In the genomic region with DNA sequence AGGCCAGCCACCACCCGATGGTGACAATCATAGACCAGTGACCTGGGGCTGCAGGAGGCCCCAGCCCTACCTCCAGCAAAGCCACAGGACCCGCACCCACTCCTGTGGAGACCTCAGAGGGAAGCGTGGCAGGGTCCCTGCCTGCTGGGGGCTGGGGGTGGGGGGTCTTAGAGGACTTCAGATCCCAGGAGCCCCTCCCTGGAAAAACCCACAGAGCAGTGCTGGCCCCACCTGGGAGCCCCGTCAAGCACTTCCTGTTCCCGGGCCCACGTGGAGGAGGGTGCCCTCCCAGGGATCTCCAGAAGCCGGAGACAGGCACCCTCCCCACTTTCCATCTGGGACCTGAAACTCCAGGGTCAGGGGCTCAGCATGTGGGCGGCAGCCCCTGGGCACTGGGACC, we compare ENCODE assay signal across 25 cellular contexts. TPM values are rescaled to one million over a fixed set of nuclear protein-coding genes. Genes with fewer than 3 reads are reported as not detected.
DNase-seq lines count a peak whose midpoint lies in the region; ATAC-seq, FAIRE-seq and TF ChIP-seq lines count a peak whose summit lies in the region.
"Had no signal": no experiment of that assay in that cellular context is flagged by ENCODE, and none has a peak within 500 bp of the region (broad histone marks: within the 10 kb centered on the region; RNA-seq: fewer than 3 reads in every experiment).

No MANE protein-coding gene starts in this region.

- H3K36me3 ChIP-seq in BLaER1 treated with 17β-estradiol and CSF1 and Interleukin-3, amounts not matched to agents 10 nM and 100 nM, result no peaks in the 10 kb centered on the region
- H3K36me3 ChIP-seq in KOPT-K1 (ENCODE audit: insufficient read depth, low read length), result no peaks in the 10 kb centered on the region
- H3K36me3 ChIP-seq in K562 (ENCODE audit: control insufficient read depth, insufficient read depth, low read length), result no peaks in the 10 kb centered on the region

- DNase-seq in K562 (ENCODE audit: extremely low read depth in 1 of 4, low spot score in 3 of 4) (no peak), activated T-cell treated with anti-CD3 and anti-CD28 coated beads for 4 hours (no peak), islet precursor cell (no peak), T-helper 17 cell (no peak)
- no peak for DNase-seq in activated T-cell treated with anti-CD3 and anti-CD28 coated beads, Interleukin-2, amount 50 U/mL, for 24 hours
- DNase-seq: C1 segment of cervical spinal cord, Caco-2, foreskin fibroblast, head of caudate nucleus, kidney, left ventricle myocardium superior, midbrain, NCI-H1436, NCI-H2107, NCI-H446, NCI-H748 treated with DMSO at 0.1 percent for 48 hours, SW 1271, trophoblast cell had no signal

- intact Hi-C loops in K562 (cut with micrococcal nuclease), result no loop called here

- H3K27ac Mint-ChIP-seq in T-helper 17 cell, result no peak overlapping the region
- H3K27ac Mint-ChIP-seq in activated T-cell treated with anti-CD3 and anti-CD28 coated beads, Interleukin-2, amount 50 U/mL, for 24 hours, result no peak overlapping the region
- H3K27ac Mint-ChIP-seq: activated CD4-positive, alpha-beta memory T cell treated with anti-CD3 and anti-CD28 coated beads, Interleukin-2, amount 10 ng/mL, durations not matched to agents 7 days and 5 days; progenitor cell of endocrine pancreas had no signal

- 67% methylated on average over 6 of the region's 8 CpGs for WGBS in K562 (ENCODE audit: insufficient coverage, low coverage, missing lambda C conversion rate)

- no peak for TF ChIP-seq CTCF in K562 (IDR thresholded peaks at IDR 0.05 in 2 of 3, conservative IDR thresholded peaks at IDR 0.05 in 1 of 3; ENCODE audit: insufficient read depth in 2 of 3, low read depth in 1 of 3, low read length in 3 of 3)

- in situ Hi-C loops in K562 (cut with MboI), result no loop called here

- no peaks in the 10 kb centered on the region for H3K36me3 Mint-ChIP-seq in T-helper 17 cell (ENCODE audit: low read depth)
- H3K36me3 Mint-ChIP-seq in activated T-cell treated with anti-CD3 and anti-CD28 coated beads, Interleukin-2, amount 50 U/mL, for 24 hours (ENCODE audit: low read depth), result no peaks in the 10 kb centered on the region
- H3K36me3 Mint-ChIP-seq: naive thymus-derived CD4-positive, alpha-beta T cell had no signal

- peak overlapping the region; percentile 74 to 91 (median 86) for H3K27ac ChIP-seq in BLaER1 treated with 17β-estradiol and CSF1 and Interleukin-3, amounts not matched to agents 10 nM and 100 nM
- H3K27ac ChIP-seq in KOPT-K1 (ENCODE audit: low read depth, low read length, poor library complexity, severe bottlenecking) (peak overlapping the region; percentile 54), K562 (ENCODE audit: extremely low read depth, low read depth, low read length) (peak overlapping the region; percentile 52; the same call in 1 of the 3 replicates), skin epidermis (peak overlapping the region in 19 of 21 experiments; percentile 24 to 89 (median 67))

- H3K4me1 Mint-ChIP-seq in T-helper 17 cell, result no peaks in the 10 kb centered on the region
- no peaks in the 10 kb centered on the region for H3K4me1 Mint-ChIP-seq in activated T-cell treated with anti-CD3 and anti-CD28 coated beads, Interleukin-2, amount 50 U/mL, for 24 hours (ENCODE audit: low read depth)

- H3K9ac ChIP-seq in BLaER1 treated with 17β-estradiol and CSF1 and Interleukin-3, amounts not matched to agents 10 nM and 100 nM, result peak overlapping the region; percentile 76 to 83 (median 79); a peak in 21 of 22 replicates
- peak overlapping the region; percentile 14 to 82; a peak in 3 of 4 replicates for H3K9ac ChIP-seq in K562 (ENCODE audit: insufficient read depth in 1 of 2, low read depth in 2 of 2, low read length in 2 of 2)

- ATAC-seq in K562 (no peak), T-helper 17 cell (no peak)
- ATAC-seq: naive thymus-derived CD4-positive, alpha-beta T cell had no signal

- H3K4me2 ChIP-seq in BLaER1 treated with 17β-estradiol and CSF1 and Interleukin-3, amounts not matched to agents 10 nM and 100 nM, result peak overlapping the region; percentile 80 to 96 (median 94)
- H3K4me2 ChIP-seq in K562 (ENCODE audit: insufficient read depth, low read length), result no peak overlapping the region

- peaks cover 5% of the 10 kb centered on the region for H3K9me1 ChIP-seq in K562 (ENCODE audit: control insufficient read depth, insufficient read depth, low read length)

- H2AFZ ChIP-seq in K562 (ENCODE audit: low read depth, low read length), result peak overlapping the region; percentile 64

- no peak for TF ChIP-seq POLR2A in K562 (conservative IDR thresholded peaks at IDR 0.05)

- H3K9me3 ChIP-seq in BLaER1 treated with 17β-estradiol and CSF1 and Interleukin-3, amounts not matched to agents 10 nM and 100 nM (replicated peaks in 1 of 11), result no peaks in the 10 kb centered on the region
- no peaks in the 10 kb centered on the region for H3K9me3 ChIP-seq in KOPT-K1 (ENCODE audit: insufficient read depth, low read length, poor library complexity, severe bottlenecking)
- H3K9me3 ChIP-seq in K562 (replicated peaks; ENCODE audit: control insufficient read depth, insufficient read depth, low read depth, low read length), result no peaks in the 10 kb centered on the region
- H3K9me3 ChIP-seq in T-helper 17 cell (ENCODE audit: control insufficient read depth, low read length, poor library complexity, severe bottlenecking), result no peaks in the 10 kb centered on the region
- H3K9me3 ChIP-seq: Caco-2 had no signal

- H3K79me2 ChIP-seq in K562 (ENCODE audit: control insufficient read depth, insufficient read depth, low read length), result no peaks in the 10 kb centered on the region

- H3K4me3 Mint-ChIP-seq in T-helper 17 cell, result no peak overlapping the region
- H3K4me3 Mint-ChIP-seq in activated T-cell treated with anti-CD3 and anti-CD28 coated beads, Interleukin-2, amount 50 U/mL, for 24 hours, result no peak overlapping the region
- H3K4me3 Mint-ChIP-seq: activated CD4-positive, alpha-beta memory T cell treated with anti-CD3 and anti-CD28 coated beads, Interleukin-2, amount 10 ng/mL, durations not matched to agents 7 days and 5 days had no signal

- POLR2A ChIA-PET in K562 (lab: Yijun Ruan, JAX), result no interaction called here

- no peak for TF ChIP-seq RAD21 in K562 (CRISPR knock-in tag; conservative IDR thresholded peaks at IDR 0.05 in 1 of 2, IDR thresholded peaks at IDR 0.05 in 1 of 2)

- FAIRE-seq in K562 (lab: Jason Lieb, UNC), result no peak
- FAIRE-seq: kidney, RCC 7860 had no signal

- peaks cover 36 to 70% (median 53%) of the 10 kb centered on the region in 10 experiments for H3K4me1 ChIP-seq in BLaER1 treated with 17β-estradiol and CSF1 and Interleukin-3, amounts not matched to agents 10 nM and 100 nM
- H3K4me1 ChIP-seq in K562 (replicated peaks in 1 of 2; ENCODE audit: control insufficient read depth in 2 of 2, insufficient read depth in 2 of 2, low read length in 2 of 2), result peaks cover 23 to 94% of the 10 kb centered on the region in 2 experiments

- H4K20me1 ChIP-seq in BLaER1 treated with 17β-estradiol and CSF1 and Interleukin-3, amounts not matched to agents 10 nM and 100 nM, result peaks cover 0 to 3% (median 0%) of the 10 kb centered on the region in 11 experiments; a peak in 3 of 22 replicates
- no peaks in the 10 kb centered on the region for H4K20me1 ChIP-seq in K562 (replicated peaks; ENCODE audit: control insufficient read depth, insufficient read depth, low read length)

- H3K27me3 Mint-ChIP-seq in T-helper 17 cell, result no peaks in the 10 kb centered on the region
- H3K27me3 Mint-ChIP-seq in activated T-cell treated with anti-CD3 and anti-CD28 coated beads, Interleukin-2, amount 50 U/mL, for 24 hours, result no peaks in the 10 kb centered on the region
- H3K27me3 Mint-ChIP-seq: activated CD4-positive, alpha-beta memory T cell treated with anti-CD3 and anti-CD28 coated beads, Interleukin-2, amount 10 ng/mL, durations not matched to agents 7 days and 5 days; naive thymus-derived CD4-positive, alpha-beta T cell; progenitor cell of endocrine pancreas had no signal

- no TSS peak for BruUV-seq in K562 (replicated peaks; lab: Mats Ljungman, UMichigan)

- peak overlapping the region in 1 of 10 experiments; percentile 45; a peak in 4 of 20 replicates for H3K4me3 ChIP-seq in BLaER1 treated with 17β-estradiol and CSF1 and Interleukin-3, amounts not matched to agents 10 nM and 100 nM
- H3K4me3 ChIP-seq in K562, result no peak overlapping the region
- H3K4me3 ChIP-seq in skin epidermis, result no peak overlapping the region

- CTCF ChIA-PET in K562 (lab: Yijun Ruan, JAX; ENCODE audit: low intra/inter-chr PET ratio), result no interaction called here

- TF ChIP-seq EP300 in K562 (IDR thresholded peaks at IDR 0.05; ENCODE audit: low read length), result no peak

- no peaks in the 10 kb centered on the region for H3K9me3 Mint-ChIP-seq in activated T-cell treated with anti-CD3 and anti-CD28 coated beads, Interleukin-2, amount 50 U/mL, for 24 hours
- H3K9me3 Mint-ChIP-seq: activated CD4-positive, alpha-beta memory T cell treated with anti-CD3 and anti-CD28 coated beads, Interleukin-2, amount 10 ng/mL, durations not matched to agents 7 days and 5 days; naive thymus-derived CD4-positive, alpha-beta T cell had no signal

- H3K27me3 ChIP-seq in BLaER1 treated with 17β-estradiol and CSF1 and Interleukin-3, amounts not matched to agents 10 nM and 100 nM, result no peaks in the 10 kb centered on the region
- no peaks in the 10 kb centered on the region for H3K27me3 ChIP-seq in K562 (ENCODE audit: control insufficient read depth in 2 of 2, insufficient read depth in 2 of 2, low read length in 2 of 2)

RNA-seq across cellular contexts. Expression of a gene that starts 31.9 kb away (rescaled TPM):
- total RNA-seq in K562 (2011; cell fraction: chromatin; rRNA removed; ENCODE audit: low replicate concordance), result 114 and 225 TPM in 2 replicates
- total RNA-seq in K562 (2011; cell fraction: nucleolus; rRNA removed), result 114 and 126 TPM in 2 replicates
- 94.5 and 103 TPM in 2 replicates for total RNA-seq in K562 (2011; cell fraction: nucleoplasm; rRNA removed)
- total RNA-seq in K562 (2014; rRNA removed), result 66.3 and 80.2 TPM in 2 replicates
- 47.1 and 49.7 TPM in 2 replicates for total RNA-seq in K562 (2014; rRNA removed; fragmentation: Illumina TruSeq; extraction: Trizol)
- 52.1 and 55.6 TPM in 2 replicates for total RNA-seq in K562 (2015; rRNA removed; fragmentation: Illumina TruSeq; extraction: Trizol)
- total RNA-seq in K562 (2021), result 112 and 122 TPM in 2 replicates
- 50.3 and 50.8 TPM in 2 replicates for polyA plus RNA-seq in K562 (2011; rRNA removed)
- 45.2 and 61.0 TPM in 2 replicates for polyA plus RNA-seq in K562 (2011; cell fraction: cytosol; rRNA removed)
- polyA plus RNA-seq in K562 (2011; cell fraction: nucleus; rRNA removed), result 150 and 212 TPM in 2 replicates
- polyA plus RNA-seq in K562 (2012), result 93.9 and 100.0 TPM in 2 replicates
- 95.2 and 122 TPM in 2 replicates for polyA plus RNA-seq in K562 (2014; fragmentation: Illumina TruSeq; extraction: Trizol)
- polyA plus RNA-seq in K562 (2014; fragmentation: Nextera tagmentation; extraction: Ambion mirVana), result 1 to 10 TPM; 1.9 to 2.8 TPM
- polyA plus RNA-seq in K562 (2014; rRNA removed), result 90.1 and 102 TPM in 2 replicates
- polyA minus RNA-seq in K562 (2011; rRNA and poly(A)+ RNA removed), result 16.5 and 18.3 TPM in 2 replicates
- polyA minus RNA-seq in K562 (2011; cell fraction: cytosol; rRNA and poly(A)+ RNA removed), result 37.4 and 55.6 TPM in 2 replicates
- polyA minus RNA-seq in K562 (2011; cell fraction: nucleus; rRNA and poly(A)+ RNA removed), result 40.5 and 49.1 TPM in 2 replicates
- total RNA-seq in T-helper 17 cell, result 10 to 100 TPM; 73.4 to 91.8 TPM

RNA-seq across cellular contexts. Expression of a gene that starts 32.1 kb away (rescaled TPM):
- total RNA-seq in K562 (2011; cell fraction: chromatin; rRNA removed; ENCODE audit: low replicate concordance), result 25.4 and 79.9 TPM in 2 replicates
- 85.2 and 91.1 TPM in 2 replicates for total RNA-seq in K562 (2011; cell fraction: nucleolus; rRNA removed)
- total RNA-seq in K562 (2011; cell fraction: nucleoplasm; rRNA removed), result 51.7 and 55.1 TPM in 2 replicates
- 34.3 and 44.0 TPM in 2 replicates for total RNA-seq in K562 (2014; rRNA removed)
- 5.8 and 7.8 TPM in 2 replicates for total RNA-seq in K562 (2014; rRNA removed; fragmentation: Illumina TruSeq; extraction: Trizol)
- total RNA-seq in K562 (2015; rRNA removed; fragmentation: Illumina TruSeq; extraction: Trizol), result 18.4 and 20.4 TPM in 2 replicates
- 40.0 and 40.3 TPM in 2 replicates for total RNA-seq in K562 (2021)
- polyA plus RNA-seq in K562 (2011; rRNA removed), result 17.9 and 28.9 TPM in 2 replicates
- polyA plus RNA-seq in K562 (2011; cell fraction: cytosol; rRNA removed), result 37.3 and 93.7 TPM in 2 replicates
- 100 and 135 TPM in 2 replicates for polyA plus RNA-seq in K562 (2011; cell fraction: nucleus; rRNA removed)
- 23.2 and 37.4 TPM in 2 replicates for polyA plus RNA-seq in K562 (2012)
- polyA plus RNA-seq in K562 (2014; fragmentation: Illumina TruSeq; extraction: Trizol), result 18.8 and 24.3 TPM in 2 replicates
- under 1 TPM; 0.34 to 0.53 TPM for polyA plus RNA-seq in K562 (2014; fragmentation: Nextera tagmentation; extraction: Ambion mirVana)
- 42.9 and 47.2 TPM in 2 replicates for polyA plus RNA-seq in K562 (2014; rRNA removed)
- 5.4 and 10.2 TPM in 2 replicates for polyA minus RNA-seq in K562 (2011; rRNA and poly(A)+ RNA removed)
- polyA minus RNA-seq in K562 (2011; cell fraction: cytosol; rRNA and poly(A)+ RNA removed), result 23.7 and 31.6 TPM in 2 replicates
- polyA minus RNA-seq in K562 (2011; cell fraction: nucleus; rRNA and poly(A)+ RNA removed), result 19.1 and 20.1 TPM in 2 replicates
- total RNA-seq in T-helper 17 cell, result 10 to 100 TPM; 18.4 to 18.5 TPM

RNA-seq across cellular contexts. Expression of a gene that starts 39.8 kb away (rescaled TPM):
- total RNA-seq in K562 (2011; cell fraction: chromatin; rRNA removed; ENCODE audit: low replicate concordance), result 54.4 and 166 TPM in 2 replicates
- 200 and 208 TPM in 2 replicates for total RNA-seq in K562 (2011; cell fraction: nucleolus; rRNA removed)
- total RNA-seq in K562 (2011; cell fraction: nucleoplasm; rRNA removed), result 76.8 and 80.7 TPM in 2 replicates
- 39.9 and 43.8 TPM in 2 replicates for total RNA-seq in K562 (2014; rRNA removed)
- total RNA-seq in K562 (2014; rRNA removed; fragmentation: Illumina TruSeq; extraction: Trizol), result 6.3 and 6.5 TPM in 2 replicates
- total RNA-seq in K562 (2015; rRNA removed; fragmentation: Illumina TruSeq; extraction: Trizol), result 12.7 and 14.1 TPM in 2 replicates
- 47.8 and 60.4 TPM in 2 replicates for total RNA-seq in K562 (2021)
- 20.4 and 21.7 TPM in 2 replicates for polyA plus RNA-seq in K562 (2011; rRNA removed)
- polyA plus RNA-seq in K562 (2011; cell fraction: cytosol; rRNA removed), result 18.7 and 54.2 TPM in 2 replicates
- 176 and 334 TPM in 2 replicates for polyA plus RNA-seq in K562 (2011; cell fraction: nucleus; rRNA removed)
- polyA plus RNA-seq in K562 (2012), result 15.0 and 22.4 TPM in 2 replicates
- polyA plus RNA-seq in K562 (2014; fragmentation: Illumina TruSeq; extraction: Trizol), result 8.4 and 22.9 TPM in 2 replicates
- polyA plus RNA-seq in K562 (2014; fragmentation: Nextera tagmentation; extraction: Ambion mirVana), result 1 to 10 TPM; 1.2 to 1.7 TPM
- 48.9 and 51.5 TPM in 2 replicates for polyA plus RNA-seq in K562 (2014; rRNA removed)
- polyA minus RNA-seq in K562 (2011; rRNA and poly(A)+ RNA removed), result 3.9 and 9.3 TPM in 2 replicates
- polyA minus RNA-seq in K562 (2011; cell fraction: cytosol; rRNA and poly(A)+ RNA removed), result 30.2 and 37.6 TPM in 2 replicates
- polyA minus RNA-seq in K562 (2011; cell fraction: nucleus; rRNA and poly(A)+ RNA removed), result 59.1 and 74.0 TPM in 2 replicates
- under 1 TPM in 1 of 2 donors, not detected in 1; 0.12 TPM for total RNA-seq in T-helper 17 cell
- polyA plus RNA-seq: naive thymus-derived CD4-positive, alpha-beta T cell had no signal

RNA-seq across cellular contexts. Expression of a gene that starts 41.1 kb away (rescaled TPM):
- total RNA-seq in K562 (2011; cell fraction: chromatin; rRNA removed; ENCODE audit: low replicate concordance), result 30.7 and 52.5 TPM in 2 replicates
- 27.1 and 28.9 TPM in 2 replicates for total RNA-seq in K562 (2011; cell fraction: nucleolus; rRNA removed)
- 42.8 and 65.1 TPM in 2 replicates for total RNA-seq in K562 (2011; cell fraction: nucleoplasm; rRNA removed)
- 185 and 221 TPM in 2 replicates for total RNA-seq in K562 (2014; rRNA removed)
- total RNA-seq in K562 (2014; rRNA removed; fragmentation: Illumina TruSeq; extraction: Trizol), result 161 and 175 TPM in 2 replicates
- total RNA-seq in K562 (2015; rRNA removed; fragmentation: Illumina TruSeq; extraction: Trizol), result 148 and 164 TPM in 2 replicates
- 123 and 128 TPM in 2 replicates for total RNA-seq in K562 (2021)
- polyA plus RNA-seq in K562 (2011; rRNA removed), result 121 and 191 TPM in 2 replicates
- 86.2 and 92.0 TPM in 2 replicates for polyA plus RNA-seq in K562 (2011; cell fraction: cytosol; rRNA removed)
- 39.9 and 51.3 TPM in 2 replicates for polyA plus RNA-seq in K562 (2011; cell fraction: nucleus; rRNA removed)
- 91.7 and 104 TPM in 2 replicates for polyA plus RNA-seq in K562 (2012)
- 171 and 214 TPM in 2 replicates for polyA plus RNA-seq in K562 (2014; fragmentation: Illumina TruSeq; extraction: Trizol)
- polyA plus RNA-seq in K562 (2014; fragmentation: Nextera tagmentation; extraction: Ambion mirVana), result 10 to 100 TPM; 49.4 to 81.8 TPM
- polyA plus RNA-seq in K562 (2014; rRNA removed), result 157 and 162 TPM in 2 replicates
- 103 and 121 TPM in 2 replicates for polyA minus RNA-seq in K562 (2011; rRNA and poly(A)+ RNA removed)
- 51.2 and 63.8 TPM in 2 replicates for polyA minus RNA-seq in K562 (2011; cell fraction: cytosol; rRNA and poly(A)+ RNA removed)
- polyA minus RNA-seq in K562 (2011; cell fraction: nucleus; rRNA and poly(A)+ RNA removed), result 14.9 and 23.8 TPM in 2 replicates
- 10 to 100 TPM; 24.9 to 36.0 TPM for total RNA-seq in T-helper 17 cell

Comparison
In these comparisons a context has a peak if more than half of its experiments do, and no peak if none do; other contexts are left out.
1. RNA of a gene that starts 39.8 kb away (total RNA-seq): 6.3 to 208 TPM in K562; 0.12 TPM in T-helper 17 cell; every median in the first group is over 4 times any median in the second.
2. Peak in every context shown above with its lines, with median percentiles within 50 percentile points of each other: H3K27ac ChIP-seq.